Comparison of ENCODE assay signal across 20 cellular contexts in the genomic region with DNA sequence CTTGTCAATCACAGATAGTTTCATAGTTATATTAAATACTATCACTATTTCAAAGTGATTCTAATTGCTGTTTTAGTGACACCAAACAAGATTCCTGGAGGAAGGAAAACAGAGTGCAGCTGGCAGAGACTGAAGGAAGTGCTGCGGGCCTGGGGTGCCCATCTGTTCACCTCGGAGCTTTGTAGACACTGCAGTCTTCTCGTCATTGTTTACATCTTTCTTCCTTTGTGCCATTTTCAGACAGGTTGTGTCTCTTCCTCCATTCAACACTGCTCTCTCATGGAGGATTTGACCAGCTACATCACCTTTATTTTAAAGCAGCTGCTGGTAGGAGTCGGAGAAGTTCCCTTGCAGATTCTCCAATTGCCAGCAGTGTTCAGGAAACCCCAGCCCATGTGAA. TPM values are rescaled to one million over a fixed set of nuclear protein-coding genes. Genes with fewer than 3 reads are reported as not detected.
DNase-seq lines count a peak whose midpoint lies in the region; ATAC-seq and TF ChIP-seq lines count a peak whose summit lies in the region.
"Had no signal": no experiment of that assay in that cellular context is flagged by ENCODE, and none has a peak within 500 bp of the region (broad histone marks: within the 10 kb centered on the region; RNA-seq: fewer than 3 reads in every experiment).

No MANE protein-coding gene starts in this region.

- H2BK120ac ChIP-seq in mesenchymal stem cell (ENCODE audit: low read depth, low read length): no peak overlapping the region

- no peaks in the 10 kb centered on the region for H3K27me3 Mint-ChIP-seq in GM23338 (ENCODE audit: insufficient read depth, low read depth, poor library complexity)
- H3K27me3 Mint-ChIP-seq in activated T-helper 17 cell treated with anti-CD3 and anti-CD28 coated beads, Interleukin-2, amount 50 U/mL, for 72 hours: peaks cover 15% of the 10 kb centered on the region
- H3K27me3 Mint-ChIP-seq: CD4-positive, CD25-positive, alpha-beta regulatory T cell had no signal

- WGBS in mesenchymal stem cell: 87% methylated on average over 4 of the region's 4 CpGs

- no peak overlapping the region for H3K4me3 Mint-ChIP-seq in GM23338
- no peak overlapping the region for H3K4me3 Mint-ChIP-seq in activated T-helper 17 cell treated with anti-CD3 and anti-CD28 coated beads, Interleukin-2, amount 50 U/mL, for 72 hours
- H3K4me3 Mint-ChIP-seq: CD4-positive, CD25-positive, alpha-beta regulatory T cell; HFFc6 had no signal

- H3K9me3 ChIP-seq in BLaER1 treated with 17β-estradiol and CSF1 and Interleukin-3, amounts not matched to agents 10 nM and 100 nM (replicated peaks in 1 of 11): peaks cover 0 to 7% (median 0%) of the 10 kb centered on the region in 11 experiments; a peak in 3 of 22 replicates
- no peaks in the 10 kb centered on the region for H3K9me3 ChIP-seq in mesenchymal stem cell (ENCODE audit: control insufficient read depth, low read length)
- H3K9me3 ChIP-seq: A549, Peyer's patch, SK-N-SH had no signal

- no peaks in the 10 kb centered on the region for H4K20me1 ChIP-seq in BLaER1 treated with 17β-estradiol and CSF1 and Interleukin-3, amounts not matched to agents 10 nM and 100 nM
- H4K20me1 ChIP-seq in GM23338 (replicated peaks; ENCODE audit: insufficient read depth): no peaks in the 10 kb centered on the region

- H3K79me1 ChIP-seq in mesenchymal stem cell (replicated peaks; ENCODE audit: low read length, poor library complexity, severe bottlenecking): no peaks in the 10 kb centered on the region

- H3K4me1 ChIP-seq in BLaER1 treated with 17β-estradiol and CSF1 and Interleukin-3, amounts not matched to agents 10 nM and 100 nM: peaks cover 26 to 100% (median 89%) of the 10 kb centered on the region in 10 experiments
- H3K4me1 ChIP-seq in GM23338 (ENCODE audit: insufficient read depth): peaks cover 8% of the 10 kb centered on the region; the same call in 1 of the 2 replicates
- peaks cover 12% of the 10 kb centered on the region for H3K4me1 ChIP-seq in mesenchymal stem cell (ENCODE audit: control insufficient read depth, insufficient read depth, low read depth, low read length)
- H3K4me1 ChIP-seq: Peyer's patch had no signal

- no peak overlapping the region for H2BK5ac ChIP-seq in mesenchymal stem cell (ENCODE audit: low read depth, low read length, poor library complexity, severe bottlenecking)

- H3K27me3 ChIP-seq in BLaER1 treated with 17β-estradiol and CSF1 and Interleukin-3, amounts not matched to agents 10 nM and 100 nM: peaks cover 0 to 93% (median 0%) of the 10 kb centered on the region in 11 experiments; a peak in 6 of 22 replicates
- H3K27me3 ChIP-seq in GM23338 (ENCODE audit: insufficient read depth) (no peaks in the 10 kb centered on the region), mesenchymal stem cell (ENCODE audit: control insufficient read depth in 1 of 2, insufficient read depth in 1 of 2, low read length in 2 of 2) (no peaks in the 10 kb centered on the region)
- H3K27me3 ChIP-seq: Peyer's patch had no signal

- H3K27ac Mint-ChIP-seq in GM23338: no peak overlapping the region
- no peak overlapping the region for H3K27ac Mint-ChIP-seq in activated T-helper 17 cell treated with anti-CD3 and anti-CD28 coated beads, Interleukin-2, amount 50 U/mL, for 72 hours
- H3K27ac Mint-ChIP-seq: CD4-positive, CD25-positive, alpha-beta regulatory T cell; HFFc6 had no signal

- peak overlapping the region in 3 of 11 experiments; percentile 23 to 27 (median 25); a peak in 2 of 22 replicates for H3K27ac ChIP-seq in BLaER1 treated with 17β-estradiol and CSF1 and Interleukin-3, amounts not matched to agents 10 nM and 100 nM
- H3K27ac ChIP-seq in GM23338 (ENCODE audit: low read depth) (no peak overlapping the region), mesenchymal stem cell (ENCODE audit: low read length, poor library complexity, severe bottlenecking) (no peak overlapping the region)
- H3K27ac ChIP-seq: A549, HL-60, Peyer's patch had no signal

- peak overlapping the region; percentile 57 for H2AK5ac ChIP-seq in mesenchymal stem cell (ENCODE audit: low read length, severe bottlenecking)

- ATAC-seq in GM23338: no peak
- ATAC-seq in activated T-helper 17 cell treated with anti-CD3 and anti-CD28 coated beads, Interleukin-2, amount 50 U/mL, for 72 hours (replicated peaks): no peak
- ATAC-seq: A549, K562 had no signal

- peak overlapping the region in 1 of 11 experiments; percentile 30; a peak in 1 of 22 replicates for H3K9ac ChIP-seq in BLaER1 treated with 17β-estradiol and CSF1 and Interleukin-3, amounts not matched to agents 10 nM and 100 nM
- no peak overlapping the region for H3K9ac ChIP-seq in mesenchymal stem cell (ENCODE audit: low read length)
- H3K9ac ChIP-seq: SK-N-SH had no signal

- no peak overlapping the region for H3K4ac ChIP-seq in mesenchymal stem cell (ENCODE audit: low read depth in 1 of 2, low read length in 2 of 2)

- no peaks in the 10 kb centered on the region for H3F3A ChIP-seq in GM23338 (replicated peaks; ENCODE audit: low read depth)

- H2AFZ ChIP-seq in GM23338 (peak overlapping the region; percentile 78; the same call in 1 of the 2 replicates), mesenchymal stem cell (ENCODE audit: low read depth, low read length) (no peak overlapping the region)

- H3K36me3 ChIP-seq in BLaER1 treated with 17β-estradiol and CSF1 and Interleukin-3, amounts not matched to agents 10 nM and 100 nM: no peaks in the 10 kb centered on the region
- H3K36me3 ChIP-seq in GM23338 (ENCODE audit: insufficient read depth) (no peaks in the 10 kb centered on the region), mesenchymal stem cell (ENCODE audit: control insufficient read depth in 1 of 2, insufficient read depth in 2 of 2, low read depth in 1 of 2, low read length in 2 of 2) (no peaks in the 10 kb centered on the region)
- H3K36me3 ChIP-seq: Peyer's patch had no signal

- no peak overlapping the region for H3K4me3 ChIP-seq in BLaER1 treated with 17β-estradiol and CSF1 and Interleukin-3, amounts not matched to agents 10 nM and 100 nM
- H3K4me3 ChIP-seq in GM23338 (no peak overlapping the region), mesenchymal stem cell (ENCODE audit: insufficient read depth in 1 of 2, low read depth in 1 of 2, low read length in 2 of 2) (no peak overlapping the region)
- H3K4me3 ChIP-seq: A549, K562, Peyer's patch had no signal

- peak overlapping the region; percentile 0 to 94 (median 71); a peak in 20 of 22 replicates for H3K4me2 ChIP-seq in BLaER1 treated with 17β-estradiol and CSF1 and Interleukin-3, amounts not matched to agents 10 nM and 100 nM
- H3K4me2 ChIP-seq in GM23338: no peak overlapping the region
- H3K4me2 ChIP-seq in mesenchymal stem cell (ENCODE audit: low read length, poor library complexity, severe bottlenecking): no peak overlapping the region
- H3K4me2 ChIP-seq: A549, SK-N-SH had no signal

- H3K4me1 Mint-ChIP-seq in GM23338: peaks cover 6% of the 10 kb centered on the region; the same call in 2 of the 3 replicates
- no peaks in the 10 kb centered on the region for H3K4me1 Mint-ChIP-seq in activated T-helper 17 cell treated with anti-CD3 and anti-CD28 coated beads, Interleukin-2, amount 50 U/mL, for 72 hours
- H3K4me1 Mint-ChIP-seq: CD4-positive, CD25-positive, alpha-beta regulatory T cell had no signal

- no peaks in the 10 kb centered on the region for H3K9me3 Mint-ChIP-seq in GM23338
- no peaks in the 10 kb centered on the region for H3K9me3 Mint-ChIP-seq in activated T-helper 17 cell treated with anti-CD3 and anti-CD28 coated beads, Interleukin-2, amount 50 U/mL, for 72 hours
- H3K9me3 Mint-ChIP-seq: CD4-positive, CD25-positive, alpha-beta regulatory T cell; HFFc6 had no signal

- no peaks in the 10 kb centered on the region for H3K36me3 Mint-ChIP-seq in GM23338 (ENCODE audit: low read depth)
- no peaks in the 10 kb centered on the region for H3K36me3 Mint-ChIP-seq in activated T-helper 17 cell treated with anti-CD3 and anti-CD28 coated beads, Interleukin-2, amount 50 U/mL, for 72 hours (ENCODE audit: low read depth)
- H3K36me3 Mint-ChIP-seq: CD4-positive, CD25-positive, alpha-beta regulatory T cell had no signal

- H3K79me2 ChIP-seq in GM23338 (replicated peaks; ENCODE audit: insufficient read depth): no peaks in the 10 kb centered on the region

- no peak overlapping the region for H2BK12ac ChIP-seq in mesenchymal stem cell (ENCODE audit: low read length in 2 of 2)

- no peak overlapping the region for H4K91ac ChIP-seq in mesenchymal stem cell (ENCODE audit: low read length)

- no peak overlapping the region for H3K18ac ChIP-seq in mesenchymal stem cell (ENCODE audit: low read depth in 1 of 2, low read length in 2 of 2)

- H3K14ac ChIP-seq in mesenchymal stem cell (ENCODE audit: low read length in 2 of 2): no peak overlapping the region

- H2BK15ac ChIP-seq in mesenchymal stem cell (ENCODE audit: low read depth, poor library complexity, severe bottlenecking): no peak overlapping the region

- DNase-seq in GM23338 (ENCODE audit: low spot score) (no peak), NCI-H69 (lab: John Stamatoyannopoulos, UW) (peak; percentile 74), mesenchymal stem cell (no peak), NCI-H187 (lab: John Stamatoyannopoulos, UW) (no peak), NCI-H1436 treated with DMSO at 0.1 percent for 48 hours (lab: John Stamatoyannopoulos, UW) (no peak), KBM-7 (no peak)
- DNase-seq: CD4-positive, CD25-positive, alpha-beta regulatory T cell; HFFc6; NCI-H1092; NCI-H187 treated with DMSO at 0.1 percent for 48 hours; NCI-H748 treated with DMSO at 0.1 percent for 48 hours; Peyer's patch; Right ventricle myocardium superior; SK-N-SH had no signal

- H4K8ac ChIP-seq in mesenchymal stem cell (ENCODE audit: low read length): no peak overlapping the region

- no peak for TF ChIP-seq CTCF in GM23338 (conservative IDR thresholded peaks at IDR 0.05; ENCODE audit: low read depth in 2 of 2)

- in situ Hi-C loops in KBM-7 (cut with MboI; ENCODE audit: low pct_unique_long_range_greater_than_20kb, low sequenced_read_pairs): no loop called here

- H3K23ac ChIP-seq in mesenchymal stem cell (ENCODE audit: low read length in 2 of 2): no peak overlapping the region

- no peaks in the 10 kb centered on the region; the same call in 1 of the 2 replicates for H3K9me2 ChIP-seq in GM23338 (ENCODE audit: insufficient read depth)
- H3K9me2 ChIP-seq: SK-N-SH had no signal

TF ChIP-seq in GM23338, 12 proteins besides CTCF, POLR2A, EP300 and RAD21 (continues in another document):
- no peak for TF ChIP-seq EZH2 (IDR thresholded peaks at IDR 0.05; ENCODE audit: low read depth, unreplicated experiment)
- no peak for TF ChIP-seq ZNF331 (CRISPR knock-in tag; IDR thresholded peaks at IDR 0.05; ENCODE audit: low read depth)
- no peak for TF ChIP-seq EZH2phosphoT487 (IDR thresholded peaks at IDR 0.05; ENCODE audit: unreplicated experiment)
- TF ChIP-seq JUNB (IDR thresholded peaks at IDR 0.05; ENCODE audit: unreplicated experiment): no peak

RNA-seq across cellular contexts. Expression of a gene that starts 37.3 kb away (rescaled TPM):
- total RNA-seq in GM23338 (2014; rRNA removed; shearing (Covaris generic)): 0.08 TPM in 1 of 2 replicates, not detected in the other
- not detected in 2 replicates for polyA plus RNA-seq in GM23338 (2016; fragmentation: Nextera tagmentation; extraction: Ambion mirVana)
- polyA plus RNA-seq in mesenchymal stem cell (2013, experiment 1 of 2): 0.12 TPM
- polyA plus RNA-seq in mesenchymal stem cell (2013, experiment 2 of 2): 0.04 TPM
- not detected for total RNA-seq in activated T-helper 17 cell treated with anti-CD3 and anti-CD28 coated beads, Interleukin-2, amount 50 U/mL, for 72 hours
- total RNA-seq: CD4-positive, CD25-positive, alpha-beta regulatory T cell; K562; MCF 10A had no signal
- polyA plus RNA-seq: CD4-positive, CD25-positive, alpha-beta regulatory T cell had no signal

Comparison
In these comparisons a context has a peak if more than half of its experiments do, and no peak if none do; other contexts are left out.
1. H3K4me2 ChIP-seq: peak in BLaER1 treated with 17β-estradiol and CSF1 and Interleukin-3, amounts not matched to agents 10 nM and 100 nM (11 of 11); none in GM23338 (single experiment) and mesenchymal stem cell (single experiment).